In the genomic region with DNA sequence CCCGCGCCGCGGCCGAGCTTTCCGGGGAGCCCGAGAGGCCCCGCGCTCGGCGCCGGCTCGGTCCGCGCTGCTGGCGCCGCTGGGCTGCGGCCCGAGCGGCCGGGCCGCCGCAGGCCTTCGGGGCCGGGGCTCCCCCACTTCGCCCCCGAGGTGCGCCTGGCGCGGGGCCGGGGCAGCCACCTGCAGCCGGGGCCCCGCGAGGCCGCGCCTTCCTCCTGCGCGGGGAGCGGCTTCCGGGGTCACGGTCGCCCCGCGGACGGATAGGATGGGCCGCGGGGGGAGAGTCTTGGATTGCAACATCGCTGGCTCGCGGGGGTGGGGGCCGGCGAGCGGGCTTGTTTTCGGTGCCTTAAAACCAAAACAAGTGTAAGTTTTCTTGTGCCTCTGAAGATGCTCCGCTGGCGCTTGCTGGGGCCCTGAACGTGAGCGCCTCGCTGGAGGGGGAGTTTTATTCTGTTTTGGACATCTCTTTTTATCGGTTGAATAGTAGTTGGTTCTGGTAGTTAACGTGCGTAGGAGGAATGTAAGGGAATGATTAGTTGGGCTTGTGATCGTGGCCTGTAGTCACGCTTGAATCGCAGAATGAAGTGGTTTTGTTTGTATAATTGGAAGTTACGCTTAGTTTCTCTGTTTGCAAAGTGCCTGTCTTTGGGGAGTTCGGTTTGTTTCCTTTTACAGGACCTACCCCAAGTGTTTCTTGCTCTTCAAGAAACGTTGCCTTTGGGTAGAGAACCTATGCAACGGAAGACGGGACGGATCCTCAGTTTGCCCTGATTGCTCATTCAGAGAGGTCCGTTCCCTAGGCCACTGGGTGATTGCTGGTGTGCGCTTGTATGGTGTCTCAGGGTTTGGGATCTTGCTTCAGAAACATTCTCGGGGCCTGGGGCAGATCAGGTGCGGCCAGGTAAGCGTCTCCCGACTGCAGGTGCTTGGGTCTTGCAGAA, we compare ENCODE assay signal across 9 cellular contexts. TPM values are rescaled to one million over a fixed set of nuclear protein-coding genes. Genes with fewer than 3 reads are reported as not detected.
DNase-seq lines count a peak whose midpoint lies in the region; ATAC-seq and TF ChIP-seq lines count a peak whose summit lies in the region.
"Had no signal": no experiment of that assay in that cellular context is flagged by ENCODE, and none has a peak within 500 bp of the region (broad histone marks: within the 10 kb centered on the region; RNA-seq: fewer than 3 reads in every experiment).

No MANE protein-coding gene starts in this region.

- H3K36me3 Mint-ChIP-seq in GM23338 (ENCODE audit: low read depth) = peaks cover 28% of the 10 kb centered on the region
- H3K36me3 Mint-ChIP-seq in activated T-cell treated with anti-CD3 and anti-CD28 coated beads, Interleukin-2, amount 50 U/mL, for 4 hours (ENCODE audit: insufficient read depth) = peaks cover 11% of the 10 kb centered on the region

- peaks cover 4% of the 10 kb centered on the region; the same call in 2 of the 3 replicates for H3K4me1 Mint-ChIP-seq in GM23338
- H3K4me1 Mint-ChIP-seq in activated T-cell treated with anti-CD3 and anti-CD28 coated beads, Interleukin-2, amount 50 U/mL, for 4 hours (ENCODE audit: low read depth) = peaks cover 45% of the 10 kb centered on the region

- H3K9me3 ChIP-seq in vagina = no peaks in the 10 kb centered on the region

- peak overlapping the region; percentile 99 for H3K4me3 ChIP-seq in GM23338
- H3K4me3 ChIP-seq in NB4 (ENCODE audit: low read depth, low read length) = peak overlapping the region; percentile 97
- peak overlapping the region; percentile 81 to 92 for H3K4me3 ChIP-seq in vagina

- peak overlapping the region; percentile 99 for H3K4me2 ChIP-seq in GM23338

- DNase-seq in GM23338 (ENCODE audit: low spot score) (no peak), NB4 (ENCODE audit: low read depth) (peak; percentile 68), fibroblast of peridontal ligament (ENCODE audit: extremely low read depth) (peak; percentile 64), omental fat pad (ENCODE audit: low spot score) (peak; percentile 56), vagina (ENCODE audit: extremely low spot score in 2 of 2) (no peak), NCI-H1092 treated with DMSO at 0.1 percent for 48 hours (lab: John Stamatoyannopoulos, UW) (no peak)
- peak; percentile 38 for DNase-seq in activated T-cell treated with anti-CD3 and anti-CD28 coated beads, Interleukin-2, amount 50 U/mL, for 4 hours

- no peak overlapping the region for H2AFZ ChIP-seq in GM23338

- peaks cover 54% of the 10 kb centered on the region for H3K79me2 ChIP-seq in GM23338 (replicated peaks; ENCODE audit: insufficient read depth)

- no peaks in the 10 kb centered on the region for H3K9me2 ChIP-seq in GM23338 (ENCODE audit: insufficient read depth)

- H3K27me3 ChIP-seq in GM23338 (ENCODE audit: insufficient read depth) (no peaks in the 10 kb centered on the region), vagina (no peaks in the 10 kb centered on the region)

- peaks cover 21% of the 10 kb centered on the region for H3K27me3 Mint-ChIP-seq in GM23338 (ENCODE audit: insufficient read depth, low read depth, poor library complexity)
- no peaks in the 10 kb centered on the region for H3K27me3 Mint-ChIP-seq in activated T-cell treated with anti-CD3 and anti-CD28 coated beads, Interleukin-2, amount 50 U/mL, for 4 hours (ENCODE audit: low read depth)

- no peak for ATAC-seq in GM23338
- ATAC-seq in activated T-cell treated with anti-CD3 and anti-CD28 coated beads, Interleukin-2, amount 50 U/mL, for 4 hours = peak; percentile 36 to 40
- ATAC-seq in omental fat pad (ENCODE audit: low FRiP score) = peak; percentile 27

- H3K36me3 ChIP-seq in GM23338 (ENCODE audit: insufficient read depth) (0 out of 2 replicates have a peak, but pooled peaks cover 4% of the 10 kb centered on the region), vagina (peaks cover 0 to 25% of the 10 kb centered on the region in 2 donors)

- H3K4me3 Mint-ChIP-seq in GM23338 = peak overlapping the region; percentile 96
- peak overlapping the region; percentile 99 for H3K4me3 Mint-ChIP-seq in activated T-cell treated with anti-CD3 and anti-CD28 coated beads, Interleukin-2, amount 50 U/mL, for 4 hours

- H3F3A ChIP-seq in GM23338 (replicated peaks; ENCODE audit: low read depth) = no peaks in the 10 kb centered on the region

- H3K9me3 Mint-ChIP-seq in GM23338 = no peaks in the 10 kb centered on the region; the same call in 2 of the 3 replicates
- no peaks in the 10 kb centered on the region for H3K9me3 Mint-ChIP-seq in activated T-cell treated with anti-CD3 and anti-CD28 coated beads, Interleukin-2, amount 50 U/mL, for 4 hours

- intact Hi-C loops in vagina (cut with DNase I) = no loop called here

- H3K4me1 ChIP-seq in GM23338 (ENCODE audit: insufficient read depth) (peaks cover 7% of the 10 kb centered on the region; the same call in 1 of the 2 replicates), vagina (peaks cover 57% of the 10 kb centered on the region)

- H3K27ac Mint-ChIP-seq in GM23338 = peak overlapping the region; percentile 96

- H3K27ac ChIP-seq in C4-2B (peak overlapping the region; percentile 93), GM23338 (ENCODE audit: low read depth) (0 out of 2 replicates have a peak overlapping the region, but pooled peaks have one; percentile 45), vagina (peak overlapping the region; percentile 96)

- peaks cover 39% of the 10 kb centered on the region for H4K20me1 ChIP-seq in GM23338 (replicated peaks; ENCODE audit: insufficient read depth)

- peak; percentile 8 for TF ChIP-seq POLR2A in NB4 (IDR thresholded peaks at IDR 0.05; ENCODE audit: extremely low read depth, insufficient read length)
- no peak for TF ChIP-seq POLR2A in vagina (IDR thresholded peaks at IDR 0.05)

- TF ChIP-seq CTCF in C4-2B (conservative IDR thresholded peaks at IDR 0.05) (no peak), GM23338 (conservative IDR thresholded peaks at IDR 0.05; ENCODE audit: low read depth in 2 of 2) (no peak), NB4 (IDR thresholded peaks at IDR 0.05; ENCODE audit: low read depth, low read length) (no peak), omental fat pad (IDR thresholded peaks at IDR 0.05) (no peak), vagina (IDR thresholded peaks at IDR 0.05) (no peak)

TF ChIP-seq in GM23338, 12 proteins besides CTCF, POLR2A, EP300 and RAD21:
- TF ChIP-seq EZH2phosphoT487 (IDR thresholded peaks at IDR 0.05; ENCODE audit: unreplicated experiment) (no peak), EZH2 (IDR thresholded peaks at IDR 0.05; ENCODE audit: low read depth, unreplicated experiment) (no peak), ZNF331 (CRISPR knock-in tag; IDR thresholded peaks at IDR 0.05; ENCODE audit: low read depth) (no peak), REST (IDR thresholded peaks at IDR 0.05; ENCODE audit: unreplicated experiment) (no peak)

RNA-seq across cellular contexts. Expression of gene UBE2I, which starts 0.7 kb away (rescaled TPM):
- 116 and 117 TPM in 2 replicates for total RNA-seq in GM23338 (2014; rRNA removed; shearing (Covaris generic))
- 216 and 220 TPM in 2 replicates for polyA plus RNA-seq in GM23338 (2016; fragmentation: Nextera tagmentation; extraction: Ambion mirVana)
- total RNA-seq in activated T-cell treated with anti-CD3 and anti-CD28 coated beads, Interleukin-2, amount 50 U/mL, for 4 hours = 100 to 1,000 TPM; 234 to 251 (median 247) TPM
- total RNA-seq in omental fat pad (10 to 100 TPM; 50.9 to 94.9 (median 72.5) TPM), vagina (51.3 TPM)

RNA-seq across cellular contexts. Expression of gene BAIAP3, which starts 23.3 kb away (rescaled TPM):
- total RNA-seq in GM23338 (2014; rRNA removed; shearing (Covaris generic)) = 13.0 and 23.0 TPM in 2 replicates
- polyA plus RNA-seq in GM23338 (2016; fragmentation: Nextera tagmentation; extraction: Ambion mirVana) = 4.2 and 5.2 TPM in 2 replicates
- total RNA-seq in activated T-cell treated with anti-CD3 and anti-CD28 coated beads, Interleukin-2, amount 50 U/mL, for 4 hours = under 1 TPM; 0.08 to 0.24 (median 0.16) TPM
- total RNA-seq in omental fat pad (10 to 100 TPM in 1 of 4 donors, 1 to 10 TPM in 3; 1.5 to 14.2 (median 1.9) TPM), vagina (4.2 TPM)

RNA-seq across cellular contexts. Expression of gene TSR3, which starts 41.5 kb away (rescaled TPM):
- 97.3 and 98.8 TPM in 2 replicates for total RNA-seq in GM23338 (2014; rRNA removed; shearing (Covaris generic))
- polyA plus RNA-seq in GM23338 (2016; fragmentation: Nextera tagmentation; extraction: Ambion mirVana) = 54.1 and 58.5 TPM in 2 replicates
- total RNA-seq in activated T-cell treated with anti-CD3 and anti-CD28 coated beads, Interleukin-2, amount 50 U/mL, for 4 hours = 100 to 1,000 TPM; 108 to 133 (median 112) TPM
- 10 to 100 TPM; 42.4 to 78.5 (median 61.9) TPM for total RNA-seq in omental fat pad
- total RNA-seq in vagina = 60.6 TPM

RNA-seq across cellular contexts. Expression of gene GNPTG, which starts 41.6 kb away (rescaled TPM):
- total RNA-seq in GM23338 (2014; rRNA removed; shearing (Covaris generic)) = 9.2 and 23.3 TPM in 2 replicates
- 39.1 and 41.0 TPM in 2 replicates for polyA plus RNA-seq in GM23338 (2016; fragmentation: Nextera tagmentation; extraction: Ambion mirVana)
- total RNA-seq in activated T-cell treated with anti-CD3 and anti-CD28 coated beads, Interleukin-2, amount 50 U/mL, for 4 hours = 10 to 100 TPM; 21.8 to 27.4 (median 23.1) TPM
- 10 to 100 TPM; 48.3 to 77.1 (median 65.8) TPM for total RNA-seq in omental fat pad
- 63.3 TPM for total RNA-seq in vagina

RNA-seq across cellular contexts. Expression of gene TPSD1, which starts 54.3 kb away (rescaled TPM):
- 0.17 TPM in 1 of 2 replicates, not detected in the other for total RNA-seq in GM23338 (2014; rRNA removed; shearing (Covaris generic))
- not detected in 2 replicates for polyA plus RNA-seq in GM23338 (2016; fragmentation: Nextera tagmentation; extraction: Ambion mirVana)
- total RNA-seq in activated T-cell treated with anti-CD3 and anti-CD28 coated beads, Interleukin-2, amount 50 U/mL, for 4 hours = under 1 TPM in 1 of 3 donors, not detected in 2; 0.38 TPM
- total RNA-seq in omental fat pad = 1 to 10 TPM in 1 of 4 donors, not detected in 3; 1.2 TPM
- total RNA-seq in vagina = 7.1 TPM
- total RNA-seq: temporal lobe had no signal

Comparison
In these comparisons a context has a peak if more than half of its experiments do, and no peak if none do; other contexts are left out.
1. H3K27ac ChIP-seq: peak in every context shown above with its lines; median percentile 96 in vagina; 93 in C4-2B; 45 in GM23338.
2. DNase-seq: peak in NB4 (single experiment), activated T-cell treated with anti-CD3 and anti-CD28 coated beads, Interleukin-2, amount 50 U/mL, for 4 hours (single experiment), fibroblast of peridontal ligament (single experiment) and omental fat pad (single experiment); none in GM23338 (single experiment), vagina (0 of 2) and NCI-H1092 treated with DMSO at 0.1 percent for 48 hours (single experiment).
3. Peak in every context shown above with its lines, with median percentiles within 50 percentile points of each other: H3K4me3 ChIP-seq.